ENCODE assay signal across 25 cellular contexts in genomic region chr11:6745018-6745417, GRCh38. TPM values are rescaled to one million over a fixed set of nuclear protein-coding genes. Genes with fewer than 3 reads are reported as not detected.
A peak's percentile ranks its signal among the peaks of the same experiment; 100 is the strongest.
DNase-seq lines count a peak whose midpoint lies in the region; ATAC-seq, FAIRE-seq and TF ChIP-seq lines count a peak whose summit lies in the region.
"Had no signal": no experiment of that assay in that cellular context is flagged by ENCODE, and none has a peak within 500 bp of the region (broad histone marks: within the 10 kb centered on the region; RNA-seq: fewer than 3 reads in every experiment).

No MANE protein-coding gene starts in this region.

- no peak overlapping the region for H2AFZ ChIP-seq in HepG2 (ENCODE audit: low read length)
- H2AFZ ChIP-seq in K562 (ENCODE audit: low read depth, low read length) = peak overlapping the region; percentile 82

- WGBS in right lobe of liver (ENCODE audit: insufficient coverage, low coverage, low lambda C conversion rate, missing lambda C conversion rate) = 41% methylated on average over 4 of the region's 4 CpGs
- 2% methylated on average over 3 of the region's 4 CpGs for WGBS in HepG2 (ENCODE audit: low lambda C conversion rate)
- WGBS in K562 (ENCODE audit: insufficient coverage, low coverage, missing lambda C conversion rate) = 52% methylated on average over 4 of the region's 4 CpGs
- 44 to 67% (median 56%) methylated on average over 4 of the region's 4 CpGs for WGBS in psoas muscle, 3 donors
- WGBS in endodermal cell (ENCODE audit: insufficient coverage in 1 of 2, insufficient read length in 1 of 2), 2 experiments = 88 to 90% methylated on average over 4 of the region's 4 CpGs

- H3K4me2 ChIP-seq in HepG2 (ENCODE audit: low read depth, low read length) (no peak overlapping the region), K562 (ENCODE audit: insufficient read depth, low read length) (peak overlapping the region; percentile 39; the same call in 1 of the 2 replicates)

- in situ Hi-C loops in HepG2 (cut with HindIII; ENCODE audit: extremely low pct_ligation_motif_present, low pct_unique_long_range_greater_than_20kb) = no loop called here
- in situ Hi-C loops in K562 (cut with MboI) = no loop called here

- H3K27ac Mint-ChIP-seq in endodermal cell = no peak overlapping the region
- H3K27ac Mint-ChIP-seq: activated CD8-positive, alpha-beta T cell treated with anti-CD3 and anti-CD28 coated beads for 36 hours; WTC11 had no signal

- no peak for TF ChIP-seq POLR2A in right lobe of liver (IDR thresholded peaks at IDR 0.05)
- no peak for TF ChIP-seq POLR2A in HepG2 (IDR thresholded peaks at IDR 0.05; ENCODE audit: insufficient read depth in 1 of 2, low read depth in 2 of 2, low read length in 2 of 2)
- no peak for TF ChIP-seq POLR2A in K562 (conservative IDR thresholded peaks at IDR 0.05)

- H3K36me3 ChIP-seq in right lobe of liver (no peaks in the 10 kb centered on the region), HepG2 (replicated peaks in 1 of 2; ENCODE audit: control insufficient read depth in 1 of 2, insufficient read depth in 2 of 2, low read length in 2 of 2) (no peaks in the 10 kb centered on the region), K562 (ENCODE audit: control insufficient read depth, insufficient read depth, low read length) (no peaks in the 10 kb centered on the region), psoas muscle (ENCODE audit: insufficient read depth in 1 of 2, low read depth in 1 of 2) (no peaks in the 10 kb centered on the region), endodermal cell (ENCODE audit: control insufficient read depth, insufficient read depth, low read length) (no peaks in the 10 kb centered on the region)
- H3K36me3 ChIP-seq: sigmoid colon had no signal

- no peaks in the 10 kb centered on the region for H3K9me3 Mint-ChIP-seq in endodermal cell
- H3K9me3 Mint-ChIP-seq: activated CD8-positive, alpha-beta T cell treated with anti-CD3 and anti-CD28 coated beads for 36 hours; central memory CD8-positive, alpha-beta T cell; WTC11 had no signal

- CTCF ChIA-PET in HepG2 (lab: Yijun Ruan, JAX; ENCODE audit: low intra/inter-chr PET ratio, low total read pairs) (no interaction called here), K562 (lab: Yijun Ruan, JAX; ENCODE audit: low intra/inter-chr PET ratio) (no interaction called here)

- H3K27me3 ChIP-seq in right lobe of liver = no peaks in the 10 kb centered on the region
- H3K27me3 ChIP-seq in HepG2 (ENCODE audit: control insufficient read depth in 1 of 2, insufficient read depth in 2 of 2, low read length in 2 of 2) = peaks cover 0 to 12% of the 10 kb centered on the region in 2 experiments; a peak in 2 of 5 replicates
- H3K27me3 ChIP-seq in K562 (ENCODE audit: control insufficient read depth in 2 of 2, insufficient read depth in 2 of 2, low read length in 2 of 2) = no peaks in the 10 kb centered on the region
- H3K27me3 ChIP-seq in psoas muscle (ENCODE audit: insufficient read depth in 3 of 3, low read length in 2 of 3) = no peaks in the 10 kb centered on the region
- peaks cover 14% of the 10 kb centered on the region for H3K27me3 ChIP-seq in endodermal cell (ENCODE audit: control insufficient read depth, insufficient read depth, low read length, poor library complexity, severe bottlenecking)
- H3K27me3 ChIP-seq: sigmoid colon had no signal

- H3K9ac ChIP-seq in HepG2 (ENCODE audit: insufficient read depth, low read depth, low read length) (no peak overlapping the region), K562 (ENCODE audit: insufficient read depth in 1 of 2, low read depth in 2 of 2, low read length in 2 of 2) (peak overlapping the region in 1 of 2 experiments; percentile 48; a peak in 2 of 4 replicates), endodermal cell (ENCODE audit: extremely low read depth, low read length, poor library complexity, severe bottlenecking) (no peak overlapping the region)

- H3K36me3 Mint-ChIP-seq in endodermal cell (ENCODE audit: low read depth) = no peaks in the 10 kb centered on the region
- H3K36me3 Mint-ChIP-seq: WTC11 had no signal

- H3K4me3 ChIP-seq in right lobe of liver (peak overlapping the region in 2 of 3 donors; percentile 13 to 23), HepG2 (replicated peaks in 1 of 3; ENCODE audit: insufficient read depth in 1 of 3, low read depth in 2 of 3, low read length in 3 of 3) (no peak overlapping the region), K562 (no peak overlapping the region), psoas muscle (peak overlapping the region; percentile 52), endodermal cell (ENCODE audit: low read length) (no peak overlapping the region)

- DNase-seq in right lobe of liver (no peak), HepG2 (ENCODE audit: low spot score) (no peak), K562 (ENCODE audit: extremely low read depth in 1 of 4, low spot score in 3 of 4) (no peak), psoas muscle (no peak), endodermal cell (no peak)
- no peak for DNase-seq in central memory CD4-positive, alpha-beta T cell
- no peak for DNase-seq in stimulated activated CD4-positive, alpha-beta T cell treated with anti-CD3 and anti-CD28 coated beads, Interleukin-4, amount 100 ng/mL, for 1 hour
- DNase-seq: activated CD8-positive, alpha-beta T cell treated with anti-CD3 and anti-CD28 coated beads for 36 hours; activated naive CD4-positive, alpha-beta T cell; activated T-cell treated with anti-CD3 and anti-CD28 coated beads, Interleukin-2, amount 50 U/mL, for 1 hour; amygdala; effector CD8-positive, alpha-beta T cell; NCI-H774; sigmoid colon; stimulated activated naive CD8-positive, alpha-beta T cell treated with anti-CD3 and anti-CD28 coated beads, Interleukin-15, Interleukin-2, amounts not matched to agents 100 U/mL and 50 U/mL, for 24 hours had no signal

- FAIRE-seq in HepG2 (lab: Jason Lieb, UNC) = no peak
- FAIRE-seq in K562 (lab: Jason Lieb, UNC) = no peak
- FAIRE-seq: H54, urothelium cell line had no signal

- H3K9me3 ChIP-seq in right lobe of liver (no peaks in the 10 kb centered on the region), HepG2 (ENCODE audit: low read length) (no peaks in the 10 kb centered on the region), K562 (replicated peaks; ENCODE audit: control insufficient read depth, insufficient read depth, low read depth, low read length) (0 out of 2 replicates have a peak, but pooled peaks cover 3% of the 10 kb centered on the region), psoas muscle (no peaks in the 10 kb centered on the region), endodermal cell (ENCODE audit: control insufficient read depth, low read length) (no peaks in the 10 kb centered on the region)
- H3K9me3 ChIP-seq: sigmoid colon had no signal

- TF ChIP-seq CTCF in right lobe of liver (IDR thresholded peaks at IDR 0.05) (no peak), HepG2 (CRISPR knock-in tag; IDR thresholded peaks at IDR 0.05) (no peak), K562 (IDR thresholded peaks at IDR 0.05 in 2 of 3, conservative IDR thresholded peaks at IDR 0.05 in 1 of 3; ENCODE audit: insufficient read depth in 2 of 3, low read depth in 1 of 3, low read length in 3 of 3) (no peak), psoas muscle (IDR thresholded peaks at IDR 0.05) (no peak), endodermal cell (conservative IDR thresholded peaks at IDR 0.05) (no peak)

- H3K79me2 ChIP-seq in HepG2 (ENCODE audit: insufficient read depth, low read length) (no peaks in the 10 kb centered on the region), K562 (ENCODE audit: control insufficient read depth, insufficient read depth, low read length) (no peaks in the 10 kb centered on the region)

- ATAC-seq in right lobe of liver (no peak), HepG2 (no peak), K562 (no peak), psoas muscle (no peak), GM18520 (IDR thresholded peaks at IDR 0.05; ENCODE audit: unreplicated experiment) (no peak)
- ATAC-seq: WTC11 had no signal

- intact Hi-C loops in right lobe of liver (cut with DNase I) = no loop called here
- intact Hi-C loops in HepG2 (cut with micrococcal nuclease; ENCODE audit: unreplicated experiment) = no loop called here
- intact Hi-C loops in K562 (cut with micrococcal nuclease) = no loop called here
- intact Hi-C loops in psoas muscle (cut with DNase I) = no loop called here

- POLR2A ChIA-PET in HepG2 (lab: Yijun Ruan, JAX) = no interaction called here
- POLR2A ChIA-PET in K562 (lab: Yijun Ruan, JAX) = interaction anchor here (0.9 to 2.1 kb wide), 5 partner anchors 11 to 264 kb away, joined by 3 to 7 read pairs (median 6); partner anchors contain the start of genes ARFIP2 and TIMM10B

- peaks cover 4% of the 10 kb centered on the region for H3K4me1 Mint-ChIP-seq in endodermal cell
- H3K4me1 Mint-ChIP-seq: WTC11 had no signal

- H3K4me1 ChIP-seq in right lobe of liver (no peaks in the 10 kb centered on the region), HepG2 (ENCODE audit: insufficient read depth, low read length) (no peaks in the 10 kb centered on the region), K562 (replicated peaks in 1 of 2; ENCODE audit: control insufficient read depth in 2 of 2, insufficient read depth in 2 of 2, low read length in 2 of 2) (peaks cover 0 to 50% of the 10 kb centered on the region in 2 experiments), psoas muscle (no peaks in the 10 kb centered on the region), endodermal cell (ENCODE audit: control insufficient read depth, insufficient read depth, low read length) (no peaks in the 10 kb centered on the region)
- H3K4me1 ChIP-seq: sigmoid colon had no signal

- no peaks in the 10 kb centered on the region for H3K9me1 ChIP-seq in K562 (ENCODE audit: control insufficient read depth, insufficient read depth, low read length)

- TF ChIP-seq RAD21 in HepG2 (CRISPR knock-in tag; IDR thresholded peaks at IDR 0.05) (no peak), K562 (CRISPR knock-in tag; conservative IDR thresholded peaks at IDR 0.05 in 1 of 2, IDR thresholded peaks at IDR 0.05 in 1 of 2) (no peak)

- H3K27me3 Mint-ChIP-seq in endodermal cell (ENCODE audit: insufficient read depth) = peaks cover 6% of the 10 kb centered on the region
- H3K27me3 Mint-ChIP-seq: activated CD8-positive, alpha-beta T cell treated with anti-CD3 and anti-CD28 coated beads for 36 hours; central memory CD8-positive, alpha-beta T cell had no signal

- no TSS peak for BruUV-seq in HepG2 (replicated peaks; lab: Mats Ljungman, UMichigan)
- no TSS peak for BruUV-seq in K562 (replicated peaks; lab: Mats Ljungman, UMichigan)

- TF ChIP-seq EP300 in HepG2 (IDR thresholded peaks at IDR 0.05; ENCODE audit: low read depth in 2 of 2, low read length in 2 of 2) = no peak
- TF ChIP-seq EP300 in HepG2 (CRISPR knock-in tag; IDR thresholded peaks at IDR 0.05; ENCODE audit: borderline replicate concordance) = no peak
- no peak for TF ChIP-seq EP300 in K562 (IDR thresholded peaks at IDR 0.05; ENCODE audit: low read length)

- H3K4me3 Mint-ChIP-seq in endodermal cell = no peak overlapping the region
- H3K4me3 Mint-ChIP-seq: activated CD8-positive, alpha-beta T cell treated with anti-CD3 and anti-CD28 coated beads for 36 hours; central memory CD8-positive, alpha-beta T cell; WTC11 had no signal

- H4K20me1 ChIP-seq in HepG2 (ENCODE audit: insufficient read depth, low read length) = no peaks in the 10 kb centered on the region
- H4K20me1 ChIP-seq in K562 (replicated peaks; ENCODE audit: control insufficient read depth, insufficient read depth, low read length) = no peaks in the 10 kb centered on the region

- H3K27ac ChIP-seq in right lobe of liver (peak overlapping the region; percentile 52 to 71 (median 58)), HepG2 (ENCODE audit: extremely low read length, insufficient read depth, low read length) (no peak overlapping the region), K562 (ENCODE audit: extremely low read depth, low read depth, low read length) (peak overlapping the region; percentile 72), psoas muscle (peak overlapping the region; percentile 70), endodermal cell (ENCODE audit: low read depth, low read length) (no peak overlapping the region)

RNA-seq across cellular contexts. Expression of gene OR2AG2, which starts 26.8 kb away (rescaled TPM):
- total RNA-seq in right lobe of liver (under 1 TPM in 1 of 6 experiments, not detected in 5; 0.07 TPM), HepG2 (2016; rRNA removed; fragmentation: Illumina TruSeq; extraction: Trizol) (not detected in 2 replicates), K562 (2014; rRNA removed) (0.23 and 0.65 TPM in 2 replicates), K562 (2014; rRNA removed; fragmentation: Illumina TruSeq; extraction: Trizol) (0.73 and 0.77 TPM in 2 replicates), K562 (2015; rRNA removed; fragmentation: Illumina TruSeq; extraction: Trizol) (0.38 and 0.58 TPM in 2 replicates), K562 (2021) (0.42 and 0.55 TPM in 2 replicates), psoas muscle (not detected), endodermal cell (under 1 TPM; 0.20 to 0.68 TPM)
- total RNA-seq in HepG2 (2016; cell fraction: cytosol; rRNA removed; fragmentation: Illumina TruSeq; extraction: Trizol; ENCODE audit: low read depth) = not detected in 2 replicates
- not detected in 2 replicates for total RNA-seq in HepG2 (2016; cell fraction: insoluble cytoplasmic fraction; rRNA removed; fragmentation: Illumina TruSeq; extraction: Trizol)
- not detected in 2 replicates for total RNA-seq in HepG2 (2016; cell fraction: membrane; rRNA removed; fragmentation: Illumina TruSeq; extraction: Trizol)
- not detected in 2 replicates for total RNA-seq in HepG2 (2016; cell fraction: nucleus; rRNA removed; fragmentation: Illumina TruSeq; extraction: Trizol)
- polyA plus RNA-seq in HepG2 (2011; rRNA removed) (not detected in 2 replicates), K562 (2011; rRNA removed) (0.66 and 0.91 TPM in 2 replicates), K562 (2014; fragmentation: Illumina TruSeq; extraction: Trizol) (0.71 and 0.79 TPM in 2 replicates), K562 (2014; fragmentation: Nextera tagmentation; extraction: Ambion mirVana) (under 1 TPM; 0.15 to 0.18 TPM), K562 (2014; rRNA removed) (0.37 and 0.67 TPM in 2 replicates), psoas muscle (under 1 TPM in 1 of 3 donors, not detected in 2; 0.01 TPM)
- not detected in 2 replicates for polyA plus RNA-seq in HepG2 (2011; cell fraction: cytosol; rRNA removed)
- polyA plus RNA-seq in HepG2 (2011; cell fraction: nucleus; rRNA removed) = not detected in 2 replicates
- polyA plus RNA-seq in HepG2 (2012) = not detected in 2 replicates
- not detected in 2 replicates for polyA plus RNA-seq in HepG2 (2016; cell fraction: cytosol; fragmentation: Illumina TruSeq; extraction: Trizol; ENCODE audit: low read depth)
- not detected in 2 replicates for polyA plus RNA-seq in HepG2 (2016; cell fraction: insoluble cytoplasmic fraction; fragmentation: Illumina TruSeq; extraction: Trizol; ENCODE audit: low read depth)
- not detected in 2 replicates for polyA plus RNA-seq in HepG2 (2016; cell fraction: membrane; fragmentation: Illumina TruSeq; extraction: Trizol; ENCODE audit: low read depth)
- not detected in 2 replicates for polyA plus RNA-seq in HepG2 (2016; cell fraction: nucleus; fragmentation: Illumina TruSeq; extraction: Trizol; ENCODE audit: insufficient read depth, low read depth)
- polyA minus RNA-seq in HepG2 (2011; rRNA and poly(A)+ RNA removed; ENCODE audit: low replicate concordance) = not detected in 2 replicates
- polyA minus RNA-seq in HepG2 (2011; cell fraction: cytosol; rRNA and poly(A)+ RNA removed) = not detected in 2 replicates
- polyA minus RNA-seq in HepG2 (2011; cell fraction: nucleus; rRNA and poly(A)+ RNA removed) = not detected in 2 replicates
- total RNA-seq in K562 (2011; cell fraction: chromatin; rRNA removed; ENCODE audit: low replicate concordance) = 11.1 and 11.8 TPM in 2 replicates
- total RNA-seq in K562 (2011; cell fraction: nucleolus; rRNA removed) = 4.7 and 6.4 TPM in 2 replicates
- total RNA-seq in K562 (2011; cell fraction: nucleoplasm; rRNA removed) = 17.2 and 55.7 TPM in 2 replicates
- 0.74 and 1.4 TPM in 2 replicates for polyA plus RNA-seq in K562 (2011; cell fraction: cytosol; rRNA removed)
- 1.0 and 3.0 TPM in 2 replicates for polyA plus RNA-seq in K562 (2011; cell fraction: nucleus; rRNA removed)
- 0.29 and 1.0 TPM in 2 replicates for polyA plus RNA-seq in K562 (2012)
- 6.1 and 8.9 TPM in 2 replicates for polyA minus RNA-seq in K562 (2011; rRNA and poly(A)+ RNA removed)
- 0.48 TPM in 1 of 2 replicates, not detected in the other for polyA minus RNA-seq in K562 (2011; cell fraction: cytosol; rRNA and poly(A)+ RNA removed)
- polyA minus RNA-seq in K562 (2011; cell fraction: nucleus; rRNA and poly(A)+ RNA removed) = 4.2 and 6.1 TPM in 2 replicates
- polyA plus RNA-seq in endodermal cell (2013, experiment 1 of 2) = 0.14 TPM
- polyA plus RNA-seq in endodermal cell (2013, experiment 2 of 2) = not detected
- total RNA-seq: Daoy, lower leg skin, omental fat pad had no signal

RNA-seq across cellular contexts. Expression of gene OR2AG1, which starts 37.8 kb away (rescaled TPM):
- total RNA-seq in right lobe of liver = not detected
- not detected in 2 replicates for total RNA-seq in HepG2 (2016; rRNA removed; fragmentation: Illumina TruSeq; extraction: Trizol)
- not detected in 2 replicates for total RNA-seq in HepG2 (2016; cell fraction: cytosol; rRNA removed; fragmentation: Illumina TruSeq; extraction: Trizol; ENCODE audit: low read depth)
- total RNA-seq in HepG2 (2016; cell fraction: insoluble cytoplasmic fraction; rRNA removed; fragmentation: Illumina TruSeq; extraction: Trizol) = not detected in 2 replicates
- not detected in 2 replicates for total RNA-seq in HepG2 (2016; cell fraction: membrane; rRNA removed; fragmentation: Illumina TruSeq; extraction: Trizol)
- total RNA-seq in HepG2 (2016; cell fraction: nucleus; rRNA removed; fragmentation: Illumina TruSeq; extraction: Trizol) = not detected in 2 replicates
- not detected in 2 replicates for polyA plus RNA-seq in HepG2 (2011; rRNA removed)
- polyA plus RNA-seq in HepG2 (2011; cell fraction: cytosol; rRNA removed) = not detected in 2 replicates
- polyA plus RNA-seq in HepG2 (2011; cell fraction: nucleus; rRNA removed) = not detected in 2 replicates
- not detected in 2 replicates for polyA plus RNA-seq in HepG2 (2012)
- not detected in 2 replicates for polyA plus RNA-seq in HepG2 (2016; cell fraction: cytosol; fragmentation: Illumina TruSeq; extraction: Trizol; ENCODE audit: low read depth)
- polyA plus RNA-seq in HepG2 (2016; cell fraction: insoluble cytoplasmic fraction; fragmentation: Illumina TruSeq; extraction: Trizol; ENCODE audit: low read depth) = not detected in 2 replicates
- polyA plus RNA-seq in HepG2 (2016; cell fraction: membrane; fragmentation: Illumina TruSeq; extraction: Trizol; ENCODE audit: low read depth) = not detected in 2 replicates
- polyA plus RNA-seq in HepG2 (2016; cell fraction: nucleus; fragmentation: Illumina TruSeq; extraction: Trizol; ENCODE audit: insufficient read depth, low read depth) = not detected in 2 replicates
- polyA minus RNA-seq in HepG2 (2011; rRNA and poly(A)+ RNA removed; ENCODE audit: low replicate concordance) = not detected in 2 replicates
- polyA minus RNA-seq in HepG2 (2011; cell fraction: cytosol; rRNA and poly(A)+ RNA removed) = not detected in 2 replicates
- polyA minus RNA-seq in HepG2 (2011; cell fraction: nucleus; rRNA and poly(A)+ RNA removed) = not detected in 2 replicates
- total RNA-seq in K562 (2011; cell fraction: chromatin; rRNA removed; ENCODE audit: low replicate concordance) = 0.16 and 0.19 TPM in 2 replicates
- total RNA-seq in K562 (2011; cell fraction: nucleolus; rRNA removed) = under 0.01 TPM in 1 of 2 replicates, not detected in the other
- 0.07 TPM in 1 of 2 replicates, not detected in the other for total RNA-seq in K562 (2011; cell fraction: nucleoplasm; rRNA removed)
- not detected in 2 replicates for total RNA-seq in K562 (2014; rRNA removed)
- 0.03 TPM in 1 of 2 replicates, not detected in the other for total RNA-seq in K562 (2014; rRNA removed; fragmentation: Illumina TruSeq; extraction: Trizol)
- total RNA-seq in K562 (2015; rRNA removed; fragmentation: Illumina TruSeq; extraction: Trizol) = not detected in 2 replicates
- not detected in 2 replicates for total RNA-seq in K562 (2021)
- 0.03 and 0.06 TPM in 2 replicates for polyA plus RNA-seq in K562 (2011; rRNA removed)
- 0.10 and 0.21 TPM in 2 replicates for polyA plus RNA-seq in K562 (2011; cell fraction: cytosol; rRNA removed)
- 0.01 and 0.23 TPM in 2 replicates for polyA plus RNA-seq in K562 (2011; cell fraction: nucleus; rRNA removed)
- polyA plus RNA-seq in K562 (2012) = 0.05 and 0.11 TPM in 2 replicates
- polyA plus RNA-seq in K562 (2014; fragmentation: Illumina TruSeq; extraction: Trizol) = not detected in 2 replicates
- polyA plus RNA-seq in K562 (2014; fragmentation: Nextera tagmentation; extraction: Ambion mirVana) = under 1 TPM; 0.08 to 0.11 TPM
- 0.05 TPM in 1 of 2 replicates, not detected in the other for polyA plus RNA-seq in K562 (2014; rRNA removed)
- 0.28 TPM in 1 of 2 replicates, not detected in the other for polyA minus RNA-seq in K562 (2011; rRNA and poly(A)+ RNA removed)
- polyA minus RNA-seq in K562 (2011; cell fraction: cytosol; rRNA and poly(A)+ RNA removed) = not detected in 2 replicates
- 0.13 TPM in 1 of 2 replicates, not detected in the other for polyA minus RNA-seq in K562 (2011; cell fraction: nucleus; rRNA and poly(A)+ RNA removed)
- total RNA-seq in psoas muscle = not detected
- not detected for polyA plus RNA-seq in psoas muscle
- not detected for total RNA-seq in endodermal cell
- not detected for polyA plus RNA-seq in endodermal cell (2013, experiment 1 of 2)
- polyA plus RNA-seq in endodermal cell (2013, experiment 2 of 2) = not detected
- total RNA-seq: activated CD8-positive, alpha-beta T cell treated with anti-CD3 and anti-CD28 coated beads for 36 hours; Daoy; lower leg skin; MCF 10A; omental fat pad; sigmoid colon; SK-MEL-5; WTC11 had no signal
- polyA plus RNA-seq: sigmoid colon had no signal

RNA-seq across cellular contexts. Expression of gene OR6A2, which starts 54.5 kb away (rescaled TPM):
- total RNA-seq in right lobe of liver (under 1 TPM in 2 of 6 experiments, not detected in 4; 0.04 to 0.49 TPM), HepG2 (2016; rRNA removed; fragmentation: Illumina TruSeq; extraction: Trizol) (not detected in 2 replicates), K562 (2014; rRNA removed) (0.41 and 0.50 TPM in 2 replicates), K562 (2014; rRNA removed; fragmentation: Illumina TruSeq; extraction: Trizol) (0.69 and 0.80 TPM in 2 replicates), K562 (2015; rRNA removed; fragmentation: Illumina TruSeq; extraction: Trizol) (0.47 and 0.72 TPM in 2 replicates), K562 (2021) (0.34 and 0.35 TPM in 2 replicates), psoas muscle (not detected), endodermal cell (under 1 TPM; 0.09 to 0.51 TPM)
- total RNA-seq in HepG2 (2016; cell fraction: cytosol; rRNA removed; fragmentation: Illumina TruSeq; extraction: Trizol; ENCODE audit: low read depth) = not detected in 2 replicates
- not detected in 2 replicates for total RNA-seq in HepG2 (2016; cell fraction: insoluble cytoplasmic fraction; rRNA removed; fragmentation: Illumina TruSeq; extraction: Trizol)
- not detected in 2 replicates for total RNA-seq in HepG2 (2016; cell fraction: membrane; rRNA removed; fragmentation: Illumina TruSeq; extraction: Trizol)
- not detected in 2 replicates for total RNA-seq in HepG2 (2016; cell fraction: nucleus; rRNA removed; fragmentation: Illumina TruSeq; extraction: Trizol)
- polyA plus RNA-seq in HepG2 (2011; rRNA removed) (not detected in 2 replicates), K562 (2011; rRNA removed) (0.11 and 0.18 TPM in 2 replicates), K562 (2014; fragmentation: Illumina TruSeq; extraction: Trizol) (not detected in 2 replicates), K562 (2014; fragmentation: Nextera tagmentation; extraction: Ambion mirVana) (under 1 TPM in 1 of 2 experiments, not detected in 1; 0.04 TPM), K562 (2014; rRNA removed) (0.05 and 0.11 TPM in 2 replicates), psoas muscle (not detected)
- not detected in 2 replicates for polyA plus RNA-seq in HepG2 (2011; cell fraction: cytosol; rRNA removed)
- not detected in 2 replicates for polyA plus RNA-seq in HepG2 (2011; cell fraction: nucleus; rRNA removed)
- polyA plus RNA-seq in HepG2 (2012) = not detected in 2 replicates
- polyA plus RNA-seq in HepG2 (2016; cell fraction: cytosol; fragmentation: Illumina TruSeq; extraction: Trizol; ENCODE audit: low read depth) = not detected in 2 replicates
- polyA plus RNA-seq in HepG2 (2016; cell fraction: insoluble cytoplasmic fraction; fragmentation: Illumina TruSeq; extraction: Trizol; ENCODE audit: low read depth) = not detected in 2 replicates
- polyA plus RNA-seq in HepG2 (2016; cell fraction: membrane; fragmentation: Illumina TruSeq; extraction: Trizol; ENCODE audit: low read depth) = not detected in 2 replicates
- polyA plus RNA-seq in HepG2 (2016; cell fraction: nucleus; fragmentation: Illumina TruSeq; extraction: Trizol; ENCODE audit: insufficient read depth, low read depth) = not detected in 2 replicates
- polyA minus RNA-seq in HepG2 (2011; rRNA and poly(A)+ RNA removed; ENCODE audit: low replicate concordance) = not detected in 2 replicates
- not detected in 2 replicates for polyA minus RNA-seq in HepG2 (2011; cell fraction: cytosol; rRNA and poly(A)+ RNA removed)
- not detected in 2 replicates for polyA minus RNA-seq in HepG2 (2011; cell fraction: nucleus; rRNA and poly(A)+ RNA removed)
- total RNA-seq in K562 (2011; cell fraction: chromatin; rRNA removed; ENCODE audit: low replicate concordance) = 5.9 and 12.5 TPM in 2 replicates
- 3.2 and 5.7 TPM in 2 replicates for total RNA-seq in K562 (2011; cell fraction: nucleolus; rRNA removed)
- 8.9 and 22.8 TPM in 2 replicates for total RNA-seq in K562 (2011; cell fraction: nucleoplasm; rRNA removed)
- not detected in 2 replicates for polyA plus RNA-seq in K562 (2011; cell fraction: cytosol; rRNA removed)
- polyA plus RNA-seq in K562 (2011; cell fraction: nucleus; rRNA removed) = 1.4 and 2.5 TPM in 2 replicates
- 0.01 and 0.08 TPM in 2 replicates for polyA plus RNA-seq in K562 (2012)
- polyA minus RNA-seq in K562 (2011; rRNA and poly(A)+ RNA removed) = 6.1 and 6.3 TPM in 2 replicates
- not detected in 2 replicates for polyA minus RNA-seq in K562 (2011; cell fraction: cytosol; rRNA and poly(A)+ RNA removed)
- polyA minus RNA-seq in K562 (2011; cell fraction: nucleus; rRNA and poly(A)+ RNA removed) = 7.9 and 8.8 TPM in 2 replicates
- polyA plus RNA-seq in endodermal cell (2013, experiment 1 of 2) = not detected
- polyA plus RNA-seq in endodermal cell (2013, experiment 2 of 2) = not detected
- total RNA-seq: Daoy, lower leg skin had no signal

Comparison
In these comparisons a context has a peak if more than half of its experiments do, and no peak if none do; other contexts are left out.
1. H3K27ac ChIP-seq: peak in right lobe of liver (3 of 3), K562 (single experiment) and psoas muscle (single experiment); none in HepG2 (single experiment) and endodermal cell (single experiment).
2. H3K4me3 ChIP-seq: peak in right lobe of liver (2 of 3) and psoas muscle (single experiment); none in HepG2 (0 of 3), K562 (single experiment) and endodermal cell (single experiment).